ENCODE assay signal across 1 cellular context in genomic region chr13:112730157-112730671, GRCh38.
TF ChIP-seq lines count a peak whose summit lies in the region.

No MANE protein-coding gene starts in this region.

TF ChIP-seq in SK-N-SH treated with all-trans-retinoic acid at 6 μM for 48 hours, 23 proteins besides CTCF, POLR2A, EP300 and RAD21 (continued from another document):
- TF ChIP-seq POU6F1 (CRISPR knock-in tag; IDR thresholded peaks at IDR 0.05; ENCODE audit: borderline replicate concordance, low read depth): no peak
- no peak for TF ChIP-seq OSR1 (CRISPR knock-in tag; IDR thresholded peaks at IDR 0.05)
- TF ChIP-seq BACH2 (CRISPR knock-in tag; IDR thresholded peaks at IDR 0.05; ENCODE audit: borderline replicate concordance): no peak
- no peak for TF ChIP-seq TCF4 (CRISPR knock-in tag; IDR thresholded peaks at IDR 0.05; ENCODE audit: borderline replicate concordance)
- no peak for TF ChIP-seq TSHZ2 (CRISPR knock-in tag; IDR thresholded peaks at IDR 0.05)
- no peak for TF ChIP-seq ZNF8 (CRISPR knock-in tag; IDR thresholded peaks at IDR 0.05)
